In genomic region chr19:6837525-6837924, GRCh38 we compare ENCODE assay signal across 23 cellular contexts. TPM values are rescaled to one million over a fixed set of nuclear protein-coding genes. Genes with fewer than 3 reads are reported as not detected.
DNase-seq lines count a peak whose midpoint lies in the region; ATAC-seq and TF ChIP-seq lines count a peak whose summit lies in the region.
"Had no signal": no experiment of that assay in that cellular context is flagged by ENCODE, and none has a peak within 500 bp of the region (broad histone marks: within the 10 kb centered on the region; RNA-seq: fewer than 3 reads in every experiment).

No MANE protein-coding gene starts in this region.

- peak overlapping the region; percentile 38 for H3K27ac Mint-ChIP-seq in T-helper 2 cell treated with Interferon-gamma antibody and Interleukin-4, amounts not matched to agents 5 μg/mL and 100 μg/mL, for 36 hours
- peak overlapping the region in 5 of 7 donors; percentile 23 to 77 (median 44) for H3K27ac Mint-ChIP-seq in CD4-positive, alpha-beta memory T cell
- H3K27ac Mint-ChIP-seq in activated T-helper 1 cell treated with anti-CD3 and anti-CD28 coated beads, Interleukin-12 subunit alpha, Interleukin-12 subunit beta, Interleukin-2, Interleukin-4 antibody, amounts not matched to agents 30 ng/mL and 10 ng/mL and 1 ng/mL, durations not matched to agents 14 hours and 24 hours and 36 hours = peak overlapping the region; percentile 94
- H3K27ac Mint-ChIP-seq in natural killer cell = peak overlapping the region; percentile 1 to 68
- no peak overlapping the region for H3K27ac Mint-ChIP-seq in endodermal cell

- no peaks in the 10 kb centered on the region for H3K9me3 Mint-ChIP-seq in T-helper 2 cell treated with Interferon-gamma antibody and Interleukin-4, amounts not matched to agents 5 μg/mL and 100 μg/mL, for 36 hours
- peaks cover 0 to 3% (median 0%) of the 10 kb centered on the region in 8 donors for H3K9me3 Mint-ChIP-seq in CD4-positive, alpha-beta memory T cell
- H3K9me3 Mint-ChIP-seq in activated T-helper 1 cell treated with anti-CD3 and anti-CD28 coated beads, Interleukin-12 subunit alpha, Interleukin-12 subunit beta, Interleukin-2, Interleukin-4 antibody, amounts not matched to agents 30 ng/mL and 10 ng/mL and 1 ng/mL, durations not matched to agents 14 hours and 24 hours and 36 hours = no peaks in the 10 kb centered on the region
- H3K9me3 Mint-ChIP-seq in natural killer cell (no peaks in the 10 kb centered on the region), endodermal cell (peaks cover 21% of the 10 kb centered on the region)

- no peaks in the 10 kb centered on the region for H3K27me3 ChIP-seq in CD4-positive, alpha-beta memory T cell (ENCODE audit: insufficient read depth, low read length)
- H3K27me3 ChIP-seq in endodermal cell (ENCODE audit: control insufficient read depth, insufficient read depth, low read length, poor library complexity, severe bottlenecking) = no peaks in the 10 kb centered on the region

- TF ChIP-seq CTCF in natural killer cell (IDR thresholded peaks at IDR 0.05) (no peak), endodermal cell (conservative IDR thresholded peaks at IDR 0.05) (no peak)

- no peak for ATAC-seq in natural killer cell
- ATAC-seq in GM18907 (IDR thresholded peaks at IDR 0.05; ENCODE audit: unreplicated experiment) = no peak
- no peak for ATAC-seq in HG02870 (IDR thresholded peaks at IDR 0.05; ENCODE audit: unreplicated experiment)
- ATAC-seq: gastroesophageal sphincter, lower lobe of right lung had no signal

- no peak for DNase-seq in T-helper 2 cell treated with Interferon-gamma antibody and Interleukin-4, amounts not matched to agents 5 μg/mL and 100 μg/mL, for 36 hours (ENCODE audit: low spot score)
- DNase-seq in T-helper 2 cell = no peak
- no peak for DNase-seq in CD4-positive, alpha-beta memory T cell
- no peak for DNase-seq in activated T-helper 1 cell treated with anti-CD3 and anti-CD28 coated beads, Interleukin-12 subunit alpha, Interleukin-12 subunit beta, Interleukin-2, Interleukin-4 antibody, amounts not matched to agents 30 ng/mL and 10 ng/mL and 1 ng/mL, durations not matched to agents 14 hours and 24 hours and 36 hours (ENCODE audit: low spot score)
- no peak for DNase-seq in natural killer cell
- no peak for DNase-seq in endodermal cell
- DNase-seq: 8988T; cerebellar nuclear complex; effector CD8-positive, alpha-beta T cell; kidney; lower lobe of right lung; NCI-H1105; NCI-H2107; NCI-H510A; occipital lobe; SK-N-SH; stimulated activated CD4-positive, alpha-beta T cell treated with anti-CD3 and anti-CD28 coated beads, Interleukin-4, amount 100 ng/mL, for 24 hours had no signal

- no peaks in the 10 kb centered on the region for H3K27me3 Mint-ChIP-seq in T-helper 2 cell treated with Interferon-gamma antibody and Interleukin-4, amounts not matched to agents 5 μg/mL and 100 μg/mL, for 36 hours (ENCODE audit: low read depth)
- H3K27me3 Mint-ChIP-seq in CD4-positive, alpha-beta memory T cell = no peaks in the 10 kb centered on the region
- H3K27me3 Mint-ChIP-seq in activated T-helper 1 cell treated with anti-CD3 and anti-CD28 coated beads, Interleukin-12 subunit alpha, Interleukin-12 subunit beta, Interleukin-2, Interleukin-4 antibody, amounts not matched to agents 30 ng/mL and 10 ng/mL and 1 ng/mL, durations not matched to agents 14 hours and 24 hours and 36 hours (ENCODE audit: insufficient read depth) = no peaks in the 10 kb centered on the region
- H3K27me3 Mint-ChIP-seq in natural killer cell (ENCODE audit: low read depth in 2 of 2) (no peaks in the 10 kb centered on the region), endodermal cell (ENCODE audit: insufficient read depth) (peaks cover 7% of the 10 kb centered on the region)

- H3K36me3 Mint-ChIP-seq in T-helper 2 cell treated with Interferon-gamma antibody and Interleukin-4, amounts not matched to agents 5 μg/mL and 100 μg/mL, for 36 hours (ENCODE audit: low read depth) = peaks cover 48% of the 10 kb centered on the region
- H3K36me3 Mint-ChIP-seq in CD4-positive, alpha-beta memory T cell = peaks cover 50 to 52% of the 10 kb centered on the region in 2 donors
- H3K36me3 Mint-ChIP-seq in activated T-helper 1 cell treated with anti-CD3 and anti-CD28 coated beads, Interleukin-12 subunit alpha, Interleukin-12 subunit beta, Interleukin-2, Interleukin-4 antibody, amounts not matched to agents 30 ng/mL and 10 ng/mL and 1 ng/mL, durations not matched to agents 14 hours and 24 hours and 36 hours (ENCODE audit: low read depth) = peaks cover 50% of the 10 kb centered on the region
- H3K36me3 Mint-ChIP-seq in natural killer cell (peaks cover 19% of the 10 kb centered on the region), endodermal cell (ENCODE audit: low read depth) (no peaks in the 10 kb centered on the region)

- no peak overlapping the region for H3K27ac ChIP-seq in CD4-positive, alpha-beta memory T cell (ENCODE audit: low read depth, low read length)
- H3K27ac ChIP-seq in endodermal cell (ENCODE audit: low read depth, low read length) = no peak overlapping the region
- H3K27ac ChIP-seq: esophagus muscularis mucosa, gastroesophageal sphincter, lower lobe of right lung had no signal

- POLR2A ChIA-PET in CD4-positive, alpha-beta memory T cell (lab: Charles Lee; ENCODE audit: partially characterized antibody) = no interaction called here

- peaks cover 17% of the 10 kb centered on the region for H3K4me1 Mint-ChIP-seq in T-helper 2 cell treated with Interferon-gamma antibody and Interleukin-4, amounts not matched to agents 5 μg/mL and 100 μg/mL, for 36 hours (ENCODE audit: low read depth)
- peaks cover 0 to 14% (median 10%) of the 10 kb centered on the region in 4 donors for H3K4me1 Mint-ChIP-seq in CD4-positive, alpha-beta memory T cell
- H3K4me1 Mint-ChIP-seq in activated T-helper 1 cell treated with anti-CD3 and anti-CD28 coated beads, Interleukin-12 subunit alpha, Interleukin-12 subunit beta, Interleukin-2, Interleukin-4 antibody, amounts not matched to agents 30 ng/mL and 10 ng/mL and 1 ng/mL, durations not matched to agents 14 hours and 24 hours and 36 hours (ENCODE audit: low read depth) = peaks cover 25% of the 10 kb centered on the region
- H3K4me1 Mint-ChIP-seq in natural killer cell (peaks cover 0 to 8% of the 10 kb centered on the region in 2 donors), endodermal cell (no peaks in the 10 kb centered on the region)

- H3K4me3 Mint-ChIP-seq in T-helper 2 cell treated with Interferon-gamma antibody and Interleukin-4, amounts not matched to agents 5 μg/mL and 100 μg/mL, for 36 hours = no peak overlapping the region
- no peak overlapping the region for H3K4me3 Mint-ChIP-seq in CD4-positive, alpha-beta memory T cell
- peak overlapping the region; percentile 12 for H3K4me3 Mint-ChIP-seq in activated T-helper 1 cell treated with anti-CD3 and anti-CD28 coated beads, Interleukin-12 subunit alpha, Interleukin-12 subunit beta, Interleukin-2, Interleukin-4 antibody, amounts not matched to agents 30 ng/mL and 10 ng/mL and 1 ng/mL, durations not matched to agents 14 hours and 24 hours and 36 hours
- H3K4me3 Mint-ChIP-seq in natural killer cell (no peak overlapping the region), endodermal cell (no peak overlapping the region)

- H3K4me1 ChIP-seq in CD4-positive, alpha-beta memory T cell (ENCODE audit: insufficient read depth, low read length) = no peaks in the 10 kb centered on the region
- no peaks in the 10 kb centered on the region for H3K4me1 ChIP-seq in endodermal cell (ENCODE audit: control insufficient read depth, insufficient read depth, low read length)
- H3K4me1 ChIP-seq: esophagus muscularis mucosa, gastroesophageal sphincter, lower lobe of right lung had no signal

- peaks cover 39% of the 10 kb centered on the region for H3K36me3 ChIP-seq in CD4-positive, alpha-beta memory T cell (ENCODE audit: insufficient read depth, low read length)
- H3K36me3 ChIP-seq in endodermal cell (ENCODE audit: control insufficient read depth, insufficient read depth, low read length) = no peaks in the 10 kb centered on the region
- H3K36me3 ChIP-seq: esophagus muscularis mucosa, gastroesophageal sphincter had no signal

- intact Hi-C loops in CD4-positive, alpha-beta memory T cell (cut with micrococcal nuclease) = no loop called here
- intact Hi-C loops in activated T-helper 1 cell treated with anti-CD3 and anti-CD28 coated beads, Interleukin-12 subunit alpha, Interleukin-12 subunit beta, Interleukin-2, Interleukin-4 antibody, amounts not matched to agents 30 ng/mL and 10 ng/mL and 1 ng/mL, durations not matched to agents 14 hours and 24 hours and 36 hours (cut with micrococcal nuclease) = no loop called here
- intact Hi-C loops in natural killer cell (cut with micrococcal nuclease) = no loop called here

- no peak overlapping the region for H3K4me3 ChIP-seq in CD4-positive, alpha-beta memory T cell (ENCODE audit: low read length in 2 of 2)
- H3K4me3 ChIP-seq in endodermal cell (ENCODE audit: low read length) = no peak overlapping the region
- H3K4me3 ChIP-seq: esophagus muscularis mucosa, gastroesophageal sphincter, lower lobe of right lung, smooth muscle cell had no signal

- CTCF ChIA-PET in CD4-positive, alpha-beta memory T cell (lab: Charles Lee; ENCODE audit: partially characterized antibody) = interaction anchor here (1.2 kb wide), 1 partner anchor 23 kb away, joined by 3 read pairs; no protein-coding TSS in a partner anchor

- H3K9me3 ChIP-seq in CD4-positive, alpha-beta memory T cell (ENCODE audit: control insufficient read depth in 1 of 2, low read length in 2 of 2) = no peaks in the 10 kb centered on the region
- peaks cover 56% of the 10 kb centered on the region for H3K9me3 ChIP-seq in endodermal cell (ENCODE audit: control insufficient read depth, low read length)
- H3K9me3 ChIP-seq: esophagus muscularis mucosa, gastroesophageal sphincter, lower lobe of right lung, SK-N-SH had no signal

- WGBS in endodermal cell (ENCODE audit: insufficient coverage in 1 of 2, insufficient read length in 1 of 2), 2 experiments = 90% methylated on average over 2 of the region's 2 CpGs; no CpG with 5 or more reads in 1 of the 2 experiments

- no peak overlapping the region for H3K9ac ChIP-seq in endodermal cell (ENCODE audit: extremely low read depth, low read length, poor library complexity, severe bottlenecking)
- H3K9ac ChIP-seq: SK-N-SH had no signal

RNA-seq across cellular contexts. Expression of gene ADGRE1, which starts 49.9 kb away (rescaled TPM):
- 10 to 100 TPM in 1 of 2 experiments, 1 to 10 TPM in 1; 8.5 to 10.0 TPM for total RNA-seq in CD4-positive, alpha-beta memory T cell
- polyA plus RNA-seq in CD4-positive, alpha-beta memory T cell = 10 to 100 TPM in 1 of 2 donors, 1 to 10 TPM in 1; 2.9 to 10.6 TPM
- total RNA-seq in activated T-helper 1 cell treated with anti-CD3 and anti-CD28 coated beads, Interleukin-12 subunit alpha, Interleukin-12 subunit beta, Interleukin-2, Interleukin-4 antibody, amounts not matched to agents 30 ng/mL and 10 ng/mL and 1 ng/mL, durations not matched to agents 14 hours and 24 hours and 36 hours = 4.6 and 5.5 TPM in 2 replicates
- total RNA-seq in natural killer cell (10 to 100 TPM in 2 of 3 donors, 1 to 10 TPM in 1; 2.6 to 13.7 (median 13.0) TPM), endodermal cell (not detected)
- polyA plus RNA-seq in endodermal cell (2013, experiment 1 of 2) = not detected
- polyA plus RNA-seq in endodermal cell (2013, experiment 2 of 2) = not detected
- total RNA-seq: occipital lobe, renal cortical epithelial cell, smooth muscle cell had no signal
- polyA plus RNA-seq: smooth muscle cell had no signal
